ENCODE assay signal across 16 cellular contexts in genomic region chr12:68627673-68628319, GRCh38. TPM values are rescaled to one million over a fixed set of nuclear protein-coding genes. Genes with fewer than 3 reads are reported as not detected.
DNase-seq lines count a peak whose midpoint lies in the region; ATAC-seq, FAIRE-seq and TF ChIP-seq lines count a peak whose summit lies in the region.
"Had no signal": no experiment of that assay in that cellular context is flagged by ENCODE, and none has a peak within 500 bp of the region (broad histone marks: within the 10 kb centered on the region; RNA-seq: fewer than 3 reads in every experiment).

No MANE protein-coding gene starts in this region.

- ATAC-seq in activated naive CD8-positive, alpha-beta T cell treated with anti-CD3 and anti-CD28 coated beads, Interleukin-2, amount 50 U/mL, for 24 hours = no peak
- ATAC-seq in stimulated activated effector memory CD8-positive, alpha-beta T cell treated with anti-CD3 and anti-CD28 coated beads, Interleukin-12 subunit alpha, Interleukin-12 subunit beta, amount 100 ng/mL, for 72 hours = no peak
- no peak for ATAC-seq in GM18505 (IDR thresholded peaks at IDR 0.05; ENCODE audit: unreplicated experiment)

- intact Hi-C loops in left ventricle myocardium inferior (cut with micrococcal nuclease) = no loop called here

- no peak for DNase-seq in activated naive CD8-positive, alpha-beta T cell treated with anti-CD3 and anti-CD28 coated beads, Interleukin-2, amount 50 U/mL, for 24 hours
- DNase-seq in GM12891 (ENCODE audit: insufficient read length, low spot score) (no peak), HEK293T (ENCODE audit: extremely low spot score) (no peak), left ventricle myocardium inferior (no peak)
- DNase-seq in activated naive CD8-positive, alpha-beta T cell treated with anti-CD3 and anti-CD28 coated beads for 36 hours = no peak
- no peak for DNase-seq in stimulated activated effector memory CD8-positive, alpha-beta T cell treated with anti-CD3 and anti-CD28 coated beads, Interleukin-12 subunit alpha, Interleukin-12 subunit beta, amount 100 ng/mL, for 72 hours (ENCODE audit: low spot score in 2 of 2)
- DNase-seq: ACHN, H9, IMR-90, MV-4-11, NCI-H1417 treated with DMSO at 0.1 percent for 48 hours, NCI-H2029 treated with DMSO at 0.1 percent for 48 hours, NCI-H524 treated with DMSO at 0.1 percent for 48 hours, RPMI8226 had no signal

- H3K27ac Mint-ChIP-seq in activated naive CD8-positive, alpha-beta T cell = peak overlapping the region; percentile 67
- H3K27ac Mint-ChIP-seq in activated naive CD8-positive, alpha-beta T cell treated with anti-CD3 and anti-CD28 coated beads, Interleukin-2, amount 50 U/mL, for 24 hours = no peak overlapping the region
- peak overlapping the region; percentile 34 for H3K27ac Mint-ChIP-seq in activated naive CD8-positive, alpha-beta T cell treated with anti-CD3 and anti-CD28 coated beads for 36 hours
- H3K27ac Mint-ChIP-seq in stimulated activated effector memory CD8-positive, alpha-beta T cell treated with anti-CD3 and anti-CD28 coated beads, Interleukin-12 subunit alpha, Interleukin-12 subunit beta, amount 100 ng/mL, for 72 hours = peak overlapping the region; percentile 5

- peaks cover 18% of the 10 kb centered on the region for H3K36me3 ChIP-seq in left ventricle myocardium inferior

- POLR2A ChIA-PET in HEK293T (lab: Yijun Ruan, JAX) = no interaction called here

- no peak overlapping the region for H3K4me3 Mint-ChIP-seq in activated naive CD8-positive, alpha-beta T cell
- H3K4me3 Mint-ChIP-seq in activated naive CD8-positive, alpha-beta T cell treated with anti-CD3 and anti-CD28 coated beads, Interleukin-2, amount 50 U/mL, for 24 hours = no peak overlapping the region
- H3K4me3 Mint-ChIP-seq in activated naive CD8-positive, alpha-beta T cell treated with anti-CD3 and anti-CD28 coated beads for 36 hours = no peak overlapping the region
- H3K4me3 Mint-ChIP-seq in stimulated activated effector memory CD8-positive, alpha-beta T cell treated with anti-CD3 and anti-CD28 coated beads, Interleukin-12 subunit alpha, Interleukin-12 subunit beta, amount 100 ng/mL, for 72 hours = no peak overlapping the region
- H3K4me3 Mint-ChIP-seq: H9 had no signal

- no peaks in the 10 kb centered on the region for H3K27me3 Mint-ChIP-seq in activated naive CD8-positive, alpha-beta T cell
- no peaks in the 10 kb centered on the region for H3K27me3 Mint-ChIP-seq in activated naive CD8-positive, alpha-beta T cell treated with anti-CD3 and anti-CD28 coated beads, Interleukin-2, amount 50 U/mL, for 24 hours
- no peaks in the 10 kb centered on the region for H3K27me3 Mint-ChIP-seq in activated naive CD8-positive, alpha-beta T cell treated with anti-CD3 and anti-CD28 coated beads for 36 hours

- no peak for TF ChIP-seq POLR2A in GM12891 (IDR thresholded peaks at IDR 0.05; ENCODE audit: low read depth, low read length)
- TF ChIP-seq POLR2A in GM18505 (IDR thresholded peaks at IDR 0.05; ENCODE audit: borderline replicate concordance, extremely low read depth, insufficient read depth, insufficient read length) = no peak

- H3K9me3 Mint-ChIP-seq in activated naive CD8-positive, alpha-beta T cell (ENCODE audit: low read depth) = no peaks in the 10 kb centered on the region
- H3K9me3 Mint-ChIP-seq in activated naive CD8-positive, alpha-beta T cell treated with anti-CD3 and anti-CD28 coated beads, Interleukin-2, amount 50 U/mL, for 24 hours = peaks cover 13% of the 10 kb centered on the region
- peaks cover 23% of the 10 kb centered on the region for H3K9me3 Mint-ChIP-seq in activated naive CD8-positive, alpha-beta T cell treated with anti-CD3 and anti-CD28 coated beads for 36 hours
- H3K9me3 Mint-ChIP-seq in stimulated activated effector memory CD8-positive, alpha-beta T cell treated with anti-CD3 and anti-CD28 coated beads, Interleukin-12 subunit alpha, Interleukin-12 subunit beta, amount 100 ng/mL, for 72 hours = peaks cover 5% of the 10 kb centered on the region

- H3K4me3 ChIP-seq in left ventricle myocardium inferior = no peak overlapping the region

- no peak for TF ChIP-seq CTCF in left ventricle myocardium inferior (IDR thresholded peaks at IDR 0.05; ENCODE audit: borderline replicate concordance)

- no peak for FAIRE-seq in GM12891 (lab: Jason Lieb, UNC)

- H3K9me3 ChIP-seq in left ventricle myocardium inferior (replicated peaks) = peaks cover 13% of the 10 kb centered on the region

- no peak overlapping the region for H3K27ac ChIP-seq in left ventricle myocardium inferior (replicated peaks)

- CTCF ChIA-PET in HEK293T (lab: Yijun Ruan, JAX) = no interaction called here

- peaks cover 64% of the 10 kb centered on the region for H3K4me1 ChIP-seq in left ventricle myocardium inferior

- H3K36me3 Mint-ChIP-seq in activated naive CD8-positive, alpha-beta T cell = peaks cover 26% of the 10 kb centered on the region
- H3K36me3 Mint-ChIP-seq in activated naive CD8-positive, alpha-beta T cell treated with anti-CD3 and anti-CD28 coated beads, Interleukin-2, amount 50 U/mL, for 24 hours (ENCODE audit: low read depth) = peaks cover 62% of the 10 kb centered on the region
- H3K36me3 Mint-ChIP-seq in activated naive CD8-positive, alpha-beta T cell treated with anti-CD3 and anti-CD28 coated beads for 36 hours = peaks cover 83% of the 10 kb centered on the region
- peaks cover 98% of the 10 kb centered on the region for H3K36me3 Mint-ChIP-seq in stimulated activated effector memory CD8-positive, alpha-beta T cell treated with anti-CD3 and anti-CD28 coated beads, Interleukin-12 subunit alpha, Interleukin-12 subunit beta, amount 100 ng/mL, for 72 hours

- no peaks in the 10 kb centered on the region for H3K27me3 ChIP-seq in left ventricle myocardium inferior (ENCODE audit: low read depth)

- H3K4me1 Mint-ChIP-seq in activated naive CD8-positive, alpha-beta T cell (ENCODE audit: low read depth) = peaks cover 80% of the 10 kb centered on the region
- peaks cover 85% of the 10 kb centered on the region for H3K4me1 Mint-ChIP-seq in activated naive CD8-positive, alpha-beta T cell treated with anti-CD3 and anti-CD28 coated beads, Interleukin-2, amount 50 U/mL, for 24 hours
- peaks cover 73% of the 10 kb centered on the region for H3K4me1 Mint-ChIP-seq in activated naive CD8-positive, alpha-beta T cell treated with anti-CD3 and anti-CD28 coated beads for 36 hours
- peaks cover 69% of the 10 kb centered on the region for H3K4me1 Mint-ChIP-seq in stimulated activated effector memory CD8-positive, alpha-beta T cell treated with anti-CD3 and anti-CD28 coated beads, Interleukin-12 subunit alpha, Interleukin-12 subunit beta, amount 100 ng/mL, for 72 hours

TF ChIP-seq in GM12891, 5 proteins besides CTCF, POLR2A, EP300 and RAD21:
- TF ChIP-seq SPI1 (IDR thresholded peaks at IDR 0.05; ENCODE audit: low read depth, low read length) = no peak
- 0 out of 2 replicates have a peak, but pooled peaks have one; percentile 43 for TF ChIP-seq POLR2AphosphoS5 (IDR thresholded peaks at IDR 0.05; ENCODE audit: low read depth, low read length)

TF ChIP-seq in HEK293T, 16 proteins besides CTCF, POLR2A, EP300 and RAD21:
- TF ChIP-seq TARDBP (IDR thresholded peaks at IDR 0.05) (no peak), NFRKB (IDR thresholded peaks at IDR 0.05) (no peak), FOXA1 (IDR thresholded peaks at IDR 0.05) (no peak), FOXK2 (IDR thresholded peaks at IDR 0.05) (no peak), SP1 (IDR thresholded peaks at IDR 0.05) (no peak), CTBP1 (IDR thresholded peaks at IDR 0.05; ENCODE audit: borderline replicate concordance) (no peak), PKNOX1 (IDR thresholded peaks at IDR 0.05) (no peak), L3MBTL2 (conservative IDR thresholded peaks at IDR 0.05) (no peak), ARNT (IDR thresholded peaks at IDR 0.05) (no peak), ZNF384 (IDR thresholded peaks at IDR 0.05) (no peak), HDGF (IDR thresholded peaks at IDR 0.05; ENCODE audit: borderline replicate concordance) (no peak), FOXM1 (IDR thresholded peaks at IDR 0.05; ENCODE audit: borderline replicate concordance) (no peak), SUZ12 (IDR thresholded peaks at IDR 0.05) (no peak), ELF4 (IDR thresholded peaks at IDR 0.05) (no peak), LEF1 (IDR thresholded peaks at IDR 0.05; ENCODE audit: borderline replicate concordance) (no peak), BHLHE40 (IDR thresholded peaks at IDR 0.05; ENCODE audit: borderline replicate concordance) (no peak)

RNA-seq across cellular contexts. Expression of gene RAP1B, which starts 17.1 kb away (rescaled TPM):
- polyA plus RNA-seq in GM12891 (2012; ENCODE audit: low read depth, missing spikeins) = 75.0 TPM
- 100 to 1,000 TPM; 239 to 245 TPM for total RNA-seq in activated naive CD8-positive, alpha-beta T cell treated with anti-CD3 and anti-CD28 coated beads for 36 hours
- 41.5 TPM for total RNA-seq in left ventricle myocardium inferior

RNA-seq across cellular contexts. Expression of gene NUP107, which starts 59.0 kb away (rescaled TPM):
- polyA plus RNA-seq in GM12891 (2012; ENCODE audit: low read depth, missing spikeins) = 33.3 TPM
- 100 to 1,000 TPM; 156 to 158 TPM for total RNA-seq in activated naive CD8-positive, alpha-beta T cell treated with anti-CD3 and anti-CD28 coated beads for 36 hours
- total RNA-seq in left ventricle myocardium inferior = 18.7 TPM
